In genomic region chr17:8745586-8746500, GRCh38 we compare ENCODE assay signal across 8 cellular contexts. TPM values are rescaled to one million over a fixed set of nuclear protein-coding genes. Genes with fewer than 3 reads are reported as not detected.
DNase-seq lines count a peak whose midpoint lies in the region; ATAC-seq and TF ChIP-seq lines count a peak whose summit lies in the region.

No MANE protein-coding gene starts in this region.

- H3K4me2 ChIP-seq in SU-DHL-6 (ENCODE audit: low read depth, low read length, poor library complexity, severe bottlenecking), result peak overlapping the region; percentile 51

- peak; percentile 90 for TF ChIP-seq CTCF in SU-DHL-6 (IDR thresholded peaks at IDR 0.05; ENCODE audit: insufficient read depth, low read length, poor library complexity, severe bottlenecking)
- TF ChIP-seq CTCF in uterus (IDR thresholded peaks at IDR 0.05), result peak; percentile 74 to 99 (median 92)

- H3K79me2 ChIP-seq in SU-DHL-6 (ENCODE audit: insufficient read depth, low read length), result no peaks in the 10 kb centered on the region

- peak overlapping the region; percentile 83 for H2AFZ ChIP-seq in SU-DHL-6 (ENCODE audit: low read depth, low read length, severe bottlenecking)

- no peaks in the 10 kb centered on the region for H3K9me2 ChIP-seq in SU-DHL-6 (replicated peaks; ENCODE audit: insufficient read depth, low read length)

- H3K4me1 ChIP-seq in adipocyte (ENCODE audit: control insufficient read depth, insufficient read depth, low read length), result peaks cover 5% of the 10 kb centered on the region
- no peaks in the 10 kb centered on the region for H3K4me1 ChIP-seq in rectal smooth muscle tissue (ENCODE audit: control insufficient read depth, insufficient read depth, low read length)
- no peaks in the 10 kb centered on the region for H3K4me1 ChIP-seq in uterus

- intact Hi-C loops in left ventricle myocardium superior (cut with micrococcal nuclease) (loop anchor here (5.0 kb wide), 1 partner anchor 164 kb away; no protein-coding TSS in a partner anchor), uterus (cut with DNase I; ENCODE audit: low total_unique reads) (loop anchor here (10.0 kb wide), 1 partner anchor 171 kb away; no protein-coding TSS in a partner anchor)

- peak in 1 of 2 donors; percentile 9 for TF ChIP-seq POLR2A in uterus (IDR thresholded peaks at IDR 0.05)

- no peaks in the 10 kb centered on the region for H3K9me3 ChIP-seq in SU-DHL-6 (ENCODE audit: insufficient read depth, low read length)
- H3K9me3 ChIP-seq in adipocyte (ENCODE audit: control insufficient read depth, low read length), result peaks cover 8% of the 10 kb centered on the region
- no peaks in the 10 kb centered on the region for H3K9me3 ChIP-seq in uterus

- DNase-seq in NCI-H2081 (lab: John Stamatoyannopoulos, UW) (peak; percentile 2 to 11), NCI-H2081 treated with DMSO at 0.1 percent for 48 hours (lab: John Stamatoyannopoulos, UW) (no peak), HPDE6-E6E7 (ENCODE audit: extremely low spot score) (peak; percentile 41), adipocyte (ENCODE audit: low read depth) (peak; percentile 83), left ventricle myocardium superior (peak; percentile 85), uterus (peak; percentile 64 to 77)

- ATAC-seq in left ventricle myocardium superior, result peak; percentile 97

- no peaks in the 10 kb centered on the region for H3K27me3 ChIP-seq in SU-DHL-6 (ENCODE audit: low read length)
- peaks cover 28% of the 10 kb centered on the region for H3K27me3 ChIP-seq in adipocyte (replicated peaks; ENCODE audit: control insufficient read depth, insufficient read depth, low read length)
- H3K27me3 ChIP-seq in rectal smooth muscle tissue (ENCODE audit: control insufficient read depth, insufficient read depth, low read length), result no peaks in the 10 kb centered on the region
- H3K27me3 ChIP-seq in uterus, result no peaks in the 10 kb centered on the region

- H3K9ac ChIP-seq in SU-DHL-6 (ENCODE audit: low read length) (peak overlapping the region; percentile 40; the same call in 1 of the 2 replicates), adipocyte (ENCODE audit: low read length) (peak overlapping the region; percentile 71), rectal smooth muscle tissue (ENCODE audit: low read length) (no peak overlapping the region)

- H3K27ac ChIP-seq in SU-DHL-6 (ENCODE audit: low read depth, low read length), result no peak overlapping the region
- H3K27ac ChIP-seq in rectal smooth muscle tissue (ENCODE audit: low read depth, low read length), result no peak overlapping the region
- H3K27ac ChIP-seq in uterus, result peak overlapping the region; percentile 51 to 59

- H3K4me3 ChIP-seq in SU-DHL-6 (ENCODE audit: insufficient read depth, low read length, poor library complexity, severe bottlenecking) (peak overlapping the region; percentile 50), adipocyte (ENCODE audit: low read length) (peak overlapping the region; percentile 84), rectal smooth muscle tissue (ENCODE audit: low read length) (peak overlapping the region; percentile 76), uterus (peak overlapping the region; percentile 53 to 65)

- H3F3A ChIP-seq in SU-DHL-6 (ENCODE audit: insufficient read depth), result no peaks in the 10 kb centered on the region

- H4K20me1 ChIP-seq in SU-DHL-6 (ENCODE audit: low read depth, low read length), result no peaks in the 10 kb centered on the region

- no peaks in the 10 kb centered on the region for H3K36me3 ChIP-seq in SU-DHL-6 (ENCODE audit: low read length)
- H3K36me3 ChIP-seq in adipocyte (ENCODE audit: control insufficient read depth, insufficient read depth, low read length, severe bottlenecking), result no peaks in the 10 kb centered on the region
- H3K36me3 ChIP-seq in rectal smooth muscle tissue (ENCODE audit: control insufficient read depth, insufficient read depth, low read length), result no peaks in the 10 kb centered on the region
- H3K36me3 ChIP-seq in uterus, result no peaks in the 10 kb centered on the region

RNA-seq across cellular contexts. Expression of gene CCDC42, which starts 1.2 kb away (rescaled TPM):
- total RNA-seq in left ventricle myocardium superior (not detected), uterus (not detected)

RNA-seq across cellular contexts. Expression of gene SPDYE4, which starts 12.5 kb away (rescaled TPM):
- total RNA-seq in left ventricle myocardium superior (not detected), uterus (not detected)

RNA-seq across cellular contexts. Expression of gene MFSD6L, which starts 53.3 kb away (rescaled TPM):
- total RNA-seq in left ventricle myocardium superior (not detected), uterus (1 to 10 TPM in 1 of 4 donors, not detected in 3; 2.4 TPM)

Comparison
In these comparisons a context has a peak if more than half of its experiments do, and no peak if none do; other contexts are left out.
1. H3K27ac ChIP-seq: peak in uterus (2 of 2); none in SU-DHL-6 (single experiment) and rectal smooth muscle tissue (single experiment).
2. Peak in every context shown above with its lines, with median percentiles within 50 percentile points of each other: H3K4me3 ChIP-seq.